Comparison of ENCODE assay signal across 16 cellular contexts in genomic region chr12:23359975-23360638, GRCh38.
DNase-seq lines count a peak whose midpoint lies in the region; TF ChIP-seq lines count a peak whose summit lies in the region.
"Had no signal": no experiment of that assay in that cellular context is flagged by ENCODE, and none has a peak within 500 bp of the region (broad histone marks: within the 10 kb centered on the region; RNA-seq: fewer than 3 reads in every experiment).

No MANE protein-coding gene starts in this region.

- no peak overlapping the region for H3K4me3 Mint-ChIP-seq in activated CD4-positive, alpha-beta T cell treated with anti-CD3 and anti-CD28 coated beads, Interleukin-2, amount 10 ng/mL, durations not matched to agents 24 days and 14 days
- H3K4me3 Mint-ChIP-seq: CD8-positive, alpha-beta memory T cell had no signal

- H3K27me3 Mint-ChIP-seq in activated CD4-positive, alpha-beta T cell treated with anti-CD3 and anti-CD28 coated beads, Interleukin-2, amount 10 ng/mL, durations not matched to agents 24 days and 14 days = no peaks in the 10 kb centered on the region
- H3K27me3 Mint-ChIP-seq: CD8-positive, alpha-beta memory T cell had no signal

- intact Hi-C loops in activated CD4-positive, alpha-beta T cell treated with anti-CD3 and anti-CD28 coated beads, Interleukin-2, amount 10 ng/mL, durations not matched to agents 24 days and 14 days (cut with micrococcal nuclease) = no loop called here

- no peaks in the 10 kb centered on the region for H3K36me3 Mint-ChIP-seq in activated CD4-positive, alpha-beta T cell treated with anti-CD3 and anti-CD28 coated beads, Interleukin-2, amount 10 ng/mL, durations not matched to agents 24 days and 14 days (ENCODE audit: low read depth)
- H3K36me3 Mint-ChIP-seq: CD8-positive, alpha-beta memory T cell had no signal

- H3K4me3 ChIP-seq in coronary artery = no peak overlapping the region
- H3K4me3 ChIP-seq: BLaER1, GM23248 had no signal

- H3K4me1 Mint-ChIP-seq in activated CD4-positive, alpha-beta T cell treated with anti-CD3 and anti-CD28 coated beads, Interleukin-2, amount 10 ng/mL, durations not matched to agents 24 days and 14 days = no peaks in the 10 kb centered on the region
- H3K4me1 Mint-ChIP-seq: CD8-positive, alpha-beta memory T cell had no signal

- no peak for TF ChIP-seq CTCF in coronary artery (IDR thresholded peaks at IDR 0.05)
- TF ChIP-seq CTCF in GM20000 (IDR thresholded peaks at IDR 0.05; ENCODE audit: extremely low read depth, missing control alignments) = no peak

- peak overlapping the region; percentile 48 to 76 for H3K27ac ChIP-seq in coronary artery
- H3K27ac ChIP-seq: BLaER1, GM23248 had no signal

- no peak overlapping the region for H3K27ac Mint-ChIP-seq in activated CD4-positive, alpha-beta T cell treated with anti-CD3 and anti-CD28 coated beads, Interleukin-2, amount 10 ng/mL, durations not matched to agents 24 days and 14 days
- H3K27ac Mint-ChIP-seq: CD8-positive, alpha-beta memory T cell had no signal

- peak; percentile 21 for DNase-seq in OCI-M1 (lab: John Stamatoyannopoulos, UW)
- DNase-seq in coronary artery (ENCODE audit: low spot score) = no peak
- DNase-seq in left kidney (ENCODE audit: low read depth, low spot score) = peak; percentile 28
- peak; percentile 3 for DNase-seq in stromal cell of bone marrow (ENCODE audit: low read depth)
- no peak for DNase-seq in activated CD4-positive, alpha-beta T cell treated with anti-CD3 and anti-CD28 coated beads, Interleukin-2, amount 10 ng/mL, durations not matched to agents 24 days and 14 days
- DNase-seq in pons (ENCODE audit: low spot score) = no peak
- DNase-seq in GM20000 (ENCODE audit: low spot score) = no peak
- DNase-seq in cerebellum (ENCODE audit: low spot score) = no peak
- DNase-seq: 8988T; AML-193; Caco-2; CD8-positive, alpha-beta memory T cell; DND-41; GDM1; GM23248 had no signal

- H3K9me3 Mint-ChIP-seq in activated CD4-positive, alpha-beta T cell treated with anti-CD3 and anti-CD28 coated beads, Interleukin-2, amount 10 ng/mL, durations not matched to agents 24 days and 14 days = peaks cover 4% of the 10 kb centered on the region

Comparison
In these comparisons a context has a peak if more than half of its experiments do, and no peak if none do; other contexts are left out.
1. DNase-seq: peak in OCI-M1 (single experiment), left kidney (single experiment) and stromal cell of bone marrow (single experiment); none in coronary artery (single experiment), activated CD4-positive, alpha-beta T cell treated with anti-CD3 and anti-CD28 coated beads, Interleukin-2, amount 10 ng/mL, durations not matched to agents 24 days and 14 days (single experiment), pons (single experiment), GM20000 (single experiment) and cerebellum (single experiment).